In the genomic region with DNA sequence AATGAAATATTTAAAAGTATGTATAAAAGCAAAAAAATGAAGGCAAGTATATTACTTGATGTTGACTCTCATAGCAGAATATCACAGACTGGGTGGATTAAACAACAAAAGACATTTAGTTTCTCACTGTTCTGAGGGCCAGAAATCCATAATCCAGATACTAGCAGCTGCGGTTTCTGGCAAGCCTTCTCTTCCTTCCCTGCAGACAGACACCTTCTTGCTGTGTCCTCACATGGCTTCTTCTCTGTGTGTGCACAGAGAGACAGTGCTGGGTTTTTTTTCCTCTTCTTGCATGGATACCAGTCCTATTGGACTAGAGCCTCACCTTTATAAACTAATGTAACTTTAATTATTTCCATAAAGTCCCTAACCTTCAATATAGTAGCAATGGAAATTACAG, we compare ENCODE assay signal across 20 cellular contexts.
DNase-seq lines count a peak whose midpoint lies in the region; ATAC-seq and TF ChIP-seq lines count a peak whose summit lies in the region.
"Had no signal": no experiment of that assay in that cellular context is flagged by ENCODE, and none has a peak within 500 bp of the region (broad histone marks: within the 10 kb centered on the region; RNA-seq: fewer than 3 reads in every experiment).

No MANE protein-coding gene starts in this region.

- H3K4me2 ChIP-seq in IMR-90 (ENCODE audit: low read depth, low read length) (no peak overlapping the region), trophoblast cell (ENCODE audit: low read length) (no peak overlapping the region), MM.1S (ENCODE audit: low read depth, low read length) (no peak overlapping the region)

- no peaks in the 10 kb centered on the region for H3K79me2 ChIP-seq in trophoblast cell (ENCODE audit: control insufficient read depth, insufficient read depth, low read length, poor library complexity)
- H3K79me2 ChIP-seq in MM.1S (ENCODE audit: low read length): no peaks in the 10 kb centered on the region

- H2AK5ac ChIP-seq in IMR-90 (ENCODE audit: low read depth, low read length) (no peak overlapping the region), trophoblast cell (ENCODE audit: low read length) (peak overlapping the region; percentile 79)

- no peak overlapping the region; the same call in 1 of the 2 replicates for H3K4ac ChIP-seq in IMR-90 (ENCODE audit: low read depth, low read length)
- no peak overlapping the region for H3K4ac ChIP-seq in trophoblast cell (ENCODE audit: low read depth, low read length)

- in situ Hi-C loops in IMR-90 (cut with MboI; ENCODE audit: low sequenced_read_pairs) (no loop called here), Panc1 (cut with HindIII; ENCODE audit: low pct_unique_long_range_greater_than_20kb, low sequenced_read_pairs) (no loop called here)

- peaks cover 3% of the 10 kb centered on the region; the same call in 1 of the 2 replicates for H3K9me1 ChIP-seq in IMR-90 (ENCODE audit: insufficient read depth, low read length)

- CTCF ChIA-PET in IMR-90 (lab: Yijun Ruan, JAX): no interaction called here
- CTCF ChIA-PET in Panc1 (lab: Charles Lee): no interaction called here

- H4K8ac ChIP-seq in IMR-90 (ENCODE audit: low read depth in 2 of 2, low read length in 2 of 2) (no peak overlapping the region), trophoblast cell (ENCODE audit: low read depth, low read length) (no peak overlapping the region)

- H2BK20ac ChIP-seq in IMR-90 (ENCODE audit: low read depth, low read length): no peak overlapping the region

- dilution Hi-C loops in IMR-90 (cut with HindIII; ENCODE audit: low sequenced_read_pairs, unreplicated experiment): no loop called here

- no peak overlapping the region for H3K4me3 ChIP-seq in IMR-90 (ENCODE audit: insufficient read depth, low read depth, low read length)
- no peak overlapping the region for H3K4me3 ChIP-seq in Panc1 (ENCODE audit: low read depth in 2 of 2, low read length in 2 of 2)
- no peak overlapping the region for H3K4me3 ChIP-seq in fibroblast of pulmonary artery (replicated peaks; ENCODE audit: low read depth, low read length)
- H3K4me3 ChIP-seq in trophoblast cell (ENCODE audit: low read depth, low read length): no peak overlapping the region
- no peak overlapping the region for H3K4me3 ChIP-seq in MM.1S (ENCODE audit: low read length)
- H3K4me3 ChIP-seq: Peyer's patch had no signal

- no peak overlapping the region for H2BK120ac ChIP-seq in IMR-90 (ENCODE audit: low read depth, low read length)
- H2BK120ac ChIP-seq in trophoblast cell (ENCODE audit: insufficient read depth, low read length, poor library complexity): no peak overlapping the region

- H4K20me1 ChIP-seq in IMR-90 (ENCODE audit: insufficient read depth, low read length) (no peaks in the 10 kb centered on the region), MM.1S (ENCODE audit: insufficient read depth, low read length) (no peaks in the 10 kb centered on the region)

- intact Hi-C loops in IMR-90 (cut with micrococcal nuclease) (loop anchor here (5.0 kb wide), 1 partner anchor 39 kb away; no protein-coding TSS in a partner anchor), Panc1 (cut with micrococcal nuclease; ENCODE audit: unreplicated experiment) (no loop called here)

- no peak overlapping the region for H3K14ac ChIP-seq in IMR-90 (replicated peaks; ENCODE audit: low read depth, low read length)
- H3K14ac ChIP-seq in trophoblast cell (ENCODE audit: low read length): peak overlapping the region; percentile 51

- H3K9ac ChIP-seq in IMR-90 (ENCODE audit: low read depth, low read length): no peak overlapping the region
- H3K9ac ChIP-seq in trophoblast cell (ENCODE audit: low read length): no peak overlapping the region
- H3K9ac ChIP-seq in MM.1S (ENCODE audit: low read length): no peak overlapping the region

- TF ChIP-seq CTCF in IMR-90 (conservative IDR thresholded peaks at IDR 0.05; ENCODE audit: low read depth, low read length) (no peak), Panc1 (IDR thresholded peaks at IDR 0.05) (no peak), fibroblast of pulmonary artery (IDR thresholded peaks at IDR 0.05; ENCODE audit: low read length, missing control alignments) (no peak), MM.1S (IDR thresholded peaks at IDR 0.05; ENCODE audit: low read length) (no peak)

- H3K9me2 ChIP-seq in MM.1S (replicated peaks; ENCODE audit: insufficient read depth, low read length): no peaks in the 10 kb centered on the region

- no peak overlapping the region for H3K56ac ChIP-seq in IMR-90 (ENCODE audit: extremely low read depth, insufficient read depth, low read length)

- WGBS in IMR-90 (ENCODE audit: extremely low coverage in 2 of 2, insufficient read length in 1 of 2), 2 experiments: no CpG with 5 or more reads among the region's 1 CpG
- no CpG with 5 or more reads among the region's 1 CpG for WGBS in trophoblast cell (ENCODE audit: extremely low coverage, insufficient coverage, insufficient read length)

- H4K5ac ChIP-seq in IMR-90 (ENCODE audit: low read depth, low read length): no peak overlapping the region

- no peak for TF ChIP-seq RAD21 in IMR-90 (IDR thresholded peaks at IDR 0.05; ENCODE audit: low read length)

- 0 out of 2 replicates have a peak overlapping the region, but pooled peaks have one; percentile 17 for H3K18ac ChIP-seq in IMR-90 (ENCODE audit: low read depth, low read length)
- no peak overlapping the region for H3K18ac ChIP-seq in trophoblast cell (ENCODE audit: low read length)

- no peaks in the 10 kb centered on the region for H3F3A ChIP-seq in MM.1S (ENCODE audit: insufficient read depth, low read length)

- POLR2A ChIA-PET in IMR-90 (lab: Charles Lee; ENCODE audit: unreplicated experiment): no interaction called here
- POLR2A ChIA-PET in Panc1 (lab: Charles Lee): no interaction called here

- ATAC-seq in IMR-90 (ENCODE audit: low read depth): no peak
- no peak for ATAC-seq in Panc1
- ATAC-seq in HG02588 (IDR thresholded peaks at IDR 0.05; ENCODE audit: unreplicated experiment): no peak
- no peak for ATAC-seq in GM19452 (IDR thresholded peaks at IDR 0.05; ENCODE audit: unreplicated experiment)

- no peak for TF ChIP-seq POLR2A in IMR-90 (IDR thresholded peaks at IDR 0.05; ENCODE audit: low read depth, low read length)

- no peak overlapping the region for H3K27ac ChIP-seq in IMR-90 (ENCODE audit: insufficient read depth, low read length)
- peak overlapping the region; percentile 66; the same call in 1 of the 2 replicates for H3K27ac ChIP-seq in Panc1 (ENCODE audit: low read length)
- H3K27ac ChIP-seq in trophoblast cell (ENCODE audit: low read depth, low read length): no peak overlapping the region
- H3K27ac ChIP-seq in MM.1S (ENCODE audit: low read length): no peak overlapping the region
- H3K27ac ChIP-seq: neutrophil, Peyer's patch had no signal

- H2AFZ ChIP-seq in IMR-90 (replicated peaks; ENCODE audit: low read length, poor library complexity) (no peak overlapping the region), trophoblast cell (ENCODE audit: insufficient read depth, low read length, poor library complexity) (no peak overlapping the region), MM.1S (ENCODE audit: low read length) (no peak overlapping the region)

- no peak overlapping the region for H2BK5ac ChIP-seq in IMR-90 (ENCODE audit: low read depth, low read length, poor library complexity, severe bottlenecking)
- H2BK5ac ChIP-seq in trophoblast cell (ENCODE audit: low read depth, low read length, poor library complexity): no peak overlapping the region

- H4K91ac ChIP-seq in IMR-90 (ENCODE audit: insufficient read depth, low read depth, low read length) (no peak overlapping the region), trophoblast cell (ENCODE audit: low read depth, low read length) (peak overlapping the region; percentile 14)

- H3K27me3 ChIP-seq in IMR-90 (ENCODE audit: control insufficient read depth, insufficient read depth, low read length) (no peaks in the 10 kb centered on the region), Panc1 (ENCODE audit: control insufficient read depth, insufficient read depth, low read length) (no peaks in the 10 kb centered on the region), trophoblast cell (ENCODE audit: insufficient read depth, low read length) (no peaks in the 10 kb centered on the region), MM.1S (replicated peaks; ENCODE audit: insufficient read depth, low read length) (no peaks in the 10 kb centered on the region)
- H3K27me3 ChIP-seq: neutrophil, Peyer's patch had no signal

- no peak for DNase-seq in IMR-90
- DNase-seq in Panc1 (ENCODE audit: low read depth, low spot score): no peak
- peak; percentile 50 for DNase-seq in fibroblast of pulmonary artery (ENCODE audit: low read depth)
- DNase-seq in trophoblast cell: no peak
- DNase-seq in MM.1S: no peak
- DNase-seq: activated CD4-positive, alpha-beta T cell treated with anti-CD3 and anti-CD28 coated beads for 4 hours; activated CD8-positive, alpha-beta memory T cell treated with anti-CD3 and anti-CD28 coated beads for 24 hours; activated effector memory CD4-positive, alpha-beta T cell treated with Interleukin-2 at 50 U/mL for 16 hours; activated naive CD8-positive, alpha-beta T cell treated with anti-CD3 and anti-CD28 coated beads for 36 hours; Calu3; head of caudate nucleus; HFFc6; NCI-H1105 treated with DMSO at 0.1 percent for 48 hours; NCI-H2029 treated with DMSO at 0.1 percent for 48 hours; NCI-H526 treated with DMSO at 0.1 percent for 48 hours; Peyer's patch; stimulated activated naive CD4-positive, alpha-beta T cell treated with Interleukin-2 at 50 U/mL for 16 hours had no signal

- BruUV-seq in IMR-90 (replicated peaks; lab: Mats Ljungman, UMichigan): no TSS peak
- no TSS peak for BruUV-seq in Panc1 (replicated peaks; lab: Mats Ljungman, UMichigan)

- H3K79me1 ChIP-seq in IMR-90 (ENCODE audit: low read depth in 1 of 2, low read length in 2 of 2): no peaks in the 10 kb centered on the region
- H3K79me1 ChIP-seq in trophoblast cell (ENCODE audit: low read length): no peaks in the 10 kb centered on the region

- H3K23ac ChIP-seq in IMR-90 (ENCODE audit: low read depth, low read length): no peak overlapping the region
- no peak overlapping the region for H3K23ac ChIP-seq in trophoblast cell (ENCODE audit: low read length)

- H3K36me3 ChIP-seq in IMR-90 (ENCODE audit: control insufficient read depth, insufficient read depth, low read length) (no peaks in the 10 kb centered on the region), Panc1 (ENCODE audit: control insufficient read depth, insufficient read depth, low read length) (no peaks in the 10 kb centered on the region), trophoblast cell (ENCODE audit: control insufficient read depth in 1 of 2, insufficient read depth in 2 of 2, low read length in 2 of 2) (no peaks in the 10 kb centered on the region), MM.1S (replicated peaks; ENCODE audit: insufficient read depth, low read length) (no peaks in the 10 kb centered on the region)
- H3K36me3 ChIP-seq: neutrophil, Peyer's patch had no signal

- H4K12ac ChIP-seq in trophoblast cell (ENCODE audit: low read depth, low read length): no peak overlapping the region

- H3K9me3 ChIP-seq in IMR-90 (ENCODE audit: control insufficient read depth, insufficient read depth, low read length) (no peaks in the 10 kb centered on the region), Panc1 (ENCODE audit: control insufficient read depth, insufficient read depth, low read depth, low read length) (peaks cover 36% of the 10 kb centered on the region; the same call in 1 of the 2 replicates), trophoblast cell (ENCODE audit: insufficient read depth, low read depth, low read length) (no peaks in the 10 kb centered on the region), MM.1S (replicated peaks; ENCODE audit: insufficient read depth, low read length) (no peaks in the 10 kb centered on the region)
- H3K9me3 ChIP-seq: neutrophil, Peyer's patch had no signal

- H2AK9ac ChIP-seq in IMR-90 (replicated peaks; ENCODE audit: low read depth, low read length, poor library complexity): no peak overlapping the region

- no peak overlapping the region for H2BK15ac ChIP-seq in IMR-90 (ENCODE audit: low read depth, low read length)

- no peak overlapping the region for H2BK12ac ChIP-seq in trophoblast cell (ENCODE audit: low read length)

- H3K4me1 ChIP-seq in IMR-90 (ENCODE audit: control insufficient read depth, insufficient read depth, low read length): peaks cover 5% of the 10 kb centered on the region
- no peaks in the 10 kb centered on the region for H3K4me1 ChIP-seq in Panc1 (ENCODE audit: control insufficient read depth, insufficient read depth, low read length)
- no peaks in the 10 kb centered on the region for H3K4me1 ChIP-seq in trophoblast cell (ENCODE audit: control insufficient read depth in 1 of 2, insufficient read depth in 2 of 2, low read length in 2 of 2)
- no peaks in the 10 kb centered on the region for H3K4me1 ChIP-seq in MM.1S (ENCODE audit: low read length)
- H3K4me1 ChIP-seq: Peyer's patch had no signal
